In genomic region chr10:35259769-35260397, GRCh38 we compare ENCODE assay signal across 1 cellular context.
TF ChIP-seq lines count a peak whose summit lies in the region.

No MANE protein-coding gene starts in this region.

TF ChIP-seq in K562, 482 proteins besides CTCF, POLR2A, EP300 and RAD21 (continued from another document):
- TF ChIP-seq AFF1 (IDR thresholded peaks at IDR 0.05; ENCODE audit: low read depth in 1 of 2, partially characterized antibody in 2 of 2): peak in 1 of 2 experiments; percentile 92
- peak; percentile 68; the same call in 1 of the 2 replicates for TF ChIP-seq SMARCA4 (IDR thresholded peaks at IDR 0.05)
- no peak for TF ChIP-seq SETDB1 (IDR thresholded peaks at IDR 0.05; ENCODE audit: low read length)
- no peak for TF ChIP-seq SRSF9 (IDR thresholded peaks at IDR 0.05; ENCODE audit: borderline replicate concordance, low read depth, low read length)
- TF ChIP-seq ERF (CRISPR knock-in tag; IDR thresholded peaks at IDR 0.05): no peak
